8 cellular contexts compared by ENCODE assay signal in the genomic region with DNA sequence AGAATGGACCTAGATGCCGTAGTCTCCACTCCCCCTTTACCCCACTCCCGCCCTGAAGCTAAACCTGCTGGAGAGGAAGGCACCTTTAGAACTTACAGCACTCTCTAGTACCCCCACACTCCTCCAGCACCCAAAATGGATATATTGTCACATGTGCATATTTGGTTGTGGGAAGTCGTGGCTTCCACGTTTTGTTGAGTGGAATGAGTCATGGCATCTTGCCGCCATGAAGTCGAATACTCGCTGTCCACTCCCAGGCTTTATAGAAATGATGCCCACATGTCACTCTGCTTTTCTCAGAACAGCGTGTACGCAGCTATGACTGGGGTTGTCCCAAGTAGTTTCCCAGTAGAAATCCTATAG. TPM values are rescaled to one million over a fixed set of nuclear protein-coding genes. Genes with fewer than 3 reads are reported as not detected.
DNase-seq lines count a peak whose midpoint lies in the region; ATAC-seq and TF ChIP-seq lines count a peak whose summit lies in the region.

No MANE protein-coding gene starts in this region.

- H3K4me1 ChIP-seq in neural progenitor cell: peaks cover 17% of the 10 kb centered on the region
- peaks cover 0 to 65% (median 38%) of the 10 kb centered on the region in 4 donors for H3K4me1 ChIP-seq in tibial nerve

- H4K20me1 ChIP-seq in neural progenitor cell (ENCODE audit: low read depth): no peaks in the 10 kb centered on the region

- H3K36me3 ChIP-seq in neural progenitor cell: peaks cover 21% of the 10 kb centered on the region
- H3K36me3 ChIP-seq in tibial nerve: peaks cover 0 to 21% (median 0%) of the 10 kb centered on the region in 3 donors

- TF ChIP-seq POLR2A in tibial nerve (IDR thresholded peaks at IDR 0.05): no peak

- H3K9ac ChIP-seq in neural progenitor cell: peak overlapping the region; percentile 80

- no peaks in the 10 kb centered on the region for H3K27me3 ChIP-seq in neural progenitor cell
- no peaks in the 10 kb centered on the region for H3K27me3 ChIP-seq in tibial nerve

- peak overlapping the region; percentile 98 for H3K27ac Mint-ChIP-seq in activated T-cell treated with anti-CD3 and anti-CD28 coated beads, Interleukin-2, amount 50 U/mL, for 24 hours
- peak overlapping the region; percentile 30 for H3K27ac Mint-ChIP-seq in neural progenitor cell

- WGBS in tibial nerve, 2 donors: 0 to 1% methylated on average over 9 of the region's 9 CpGs

- H3K4me2 ChIP-seq in neural progenitor cell: peak overlapping the region; percentile 96

- TF ChIP-seq EP300 in tibial nerve (IDR thresholded peaks at IDR 0.05): no peak

- peak overlapping the region; percentile 79 for H3K4me3 ChIP-seq in neural progenitor cell
- peak overlapping the region; percentile 67 to 83 (median 76) for H3K4me3 ChIP-seq in tibial nerve

- peaks cover 98% of the 10 kb centered on the region for H3K79me2 ChIP-seq in neural progenitor cell (ENCODE audit: low read depth)

- peaks cover 8% of the 10 kb centered on the region for H3F3A ChIP-seq in neural progenitor cell (ENCODE audit: low read depth)

- H3K36me3 Mint-ChIP-seq in activated T-cell treated with anti-CD3 and anti-CD28 coated beads, Interleukin-2, amount 50 U/mL, for 24 hours (ENCODE audit: low read depth): peaks cover 61% of the 10 kb centered on the region
- peaks cover 20% of the 10 kb centered on the region for H3K36me3 Mint-ChIP-seq in neural progenitor cell

- H2AFZ ChIP-seq in neural progenitor cell (replicated peaks): peak overlapping the region; percentile 87

- ATAC-seq in HG02678 (IDR thresholded peaks at IDR 0.05; ENCODE audit: unreplicated experiment): peak; percentile 11

- H3K4me1 Mint-ChIP-seq in activated T-cell treated with anti-CD3 and anti-CD28 coated beads, Interleukin-2, amount 50 U/mL, for 24 hours (ENCODE audit: low read depth): peaks cover 27% of the 10 kb centered on the region
- H3K4me1 Mint-ChIP-seq in neural progenitor cell: peaks cover 18% of the 10 kb centered on the region

- no peak for TF ChIP-seq CTCF in neural progenitor cell (IDR thresholded peaks at IDR 0.05)
- no peak for TF ChIP-seq CTCF in tibial nerve (IDR thresholded peaks at IDR 0.05)

- DNase-seq in NCI-H524 (lab: John Stamatoyannopoulos, UW) (peak; percentile 8 to 16), NCI-H524 treated with DMSO at 0.1 percent for 48 hours (lab: John Stamatoyannopoulos, UW) (no peak), NCI-H2227 (lab: John Stamatoyannopoulos, UW; ENCODE audit: unreplicated experiment) (peak; percentile 18), fibroblast of peridontal ligament (ENCODE audit: extremely low read depth) (peak; percentile 61), neural progenitor cell (ENCODE audit: low spot score) (no peak), tibial nerve (ENCODE audit: low spot score in 2 of 2) (peak in 1 of 2 donors; percentile 34)
- DNase-seq in activated T-cell treated with anti-CD3 and anti-CD28 coated beads, Interleukin-2, amount 50 U/mL, for 24 hours: no peak

- peak overlapping the region; percentile 97 for H3K4me3 Mint-ChIP-seq in activated T-cell treated with anti-CD3 and anti-CD28 coated beads, Interleukin-2, amount 50 U/mL, for 24 hours
- peak overlapping the region; percentile 99 for H3K4me3 Mint-ChIP-seq in neural progenitor cell

- H3K9me3 Mint-ChIP-seq in activated T-cell treated with anti-CD3 and anti-CD28 coated beads, Interleukin-2, amount 50 U/mL, for 24 hours: peaks cover 3% of the 10 kb centered on the region
- peaks cover 7% of the 10 kb centered on the region for H3K9me3 Mint-ChIP-seq in neural progenitor cell

- no peaks in the 10 kb centered on the region for H3K9me3 ChIP-seq in neural progenitor cell (ENCODE audit: low read depth)
- H3K9me3 ChIP-seq in tibial nerve: peaks cover 0 to 6% (median 0%) of the 10 kb centered on the region in 4 donors

- H3K27me3 Mint-ChIP-seq in activated T-cell treated with anti-CD3 and anti-CD28 coated beads, Interleukin-2, amount 50 U/mL, for 24 hours: no peaks in the 10 kb centered on the region
- no peaks in the 10 kb centered on the region for H3K27me3 Mint-ChIP-seq in neural progenitor cell (ENCODE audit: insufficient read depth, low read depth)

- H3K27ac ChIP-seq in neural progenitor cell (peak overlapping the region; percentile 76), tibial nerve (peak overlapping the region; percentile 70 to 97 (median 92))

RNA-seq across cellular contexts. Expression of gene ABCE1, which starts 0.5 kb away (rescaled TPM):
- total RNA-seq in neural progenitor cell (ENCODE audit: low replicate concordance) (99.2 and 148 TPM in 2 replicates), tibial nerve (10 to 100 TPM; 53.5 to 78.0 (median 64.7) TPM)

RNA-seq across cellular contexts. Expression of gene ANAPC10, which starts 0.7 kb away (rescaled TPM):
- 34.9 and 48.4 TPM in 2 replicates for total RNA-seq in neural progenitor cell (ENCODE audit: low replicate concordance)
- 10 to 100 TPM; 15.7 to 44.2 (median 21.9) TPM for total RNA-seq in tibial nerve

Comparison
In these comparisons a context has a peak if more than half of its experiments do, and no peak if none do; other contexts are left out.
1. DNase-seq: peak in NCI-H524 (2 of 2), NCI-H2227 (single experiment) and fibroblast of peridontal ligament (single experiment); none in NCI-H524 treated with DMSO at 0.1 percent for 48 hours (single experiment), activated T-cell treated with anti-CD3 and anti-CD28 coated beads, Interleukin-2, amount 50 U/mL, for 24 hours (single experiment) and neural progenitor cell (single experiment).